Comparison of ENCODE assay signal across 21 cellular contexts in genomic region chr1:15022069-15022468, GRCh38.
A peak's percentile ranks its signal among the peaks of the same experiment; 100 is the strongest.
DNase-seq lines count a peak whose midpoint lies in the region; ATAC-seq and TF ChIP-seq lines count a peak whose summit lies in the region.
"Had no signal": no experiment of that assay in that cellular context is flagged by ENCODE, and none has a peak within 500 bp of the region (broad histone marks: within the 10 kb centered on the region; RNA-seq: fewer than 3 reads in every experiment).

No MANE protein-coding gene starts in this region.

- no CpG with 5 or more reads among the region's 10 CpGs for WGBS in trophoblast cell (ENCODE audit: extremely low coverage, insufficient coverage, insufficient read length)

- H2AK5ac ChIP-seq in trophoblast cell (ENCODE audit: low read length) = no peak overlapping the region

- no peaks in the 10 kb centered on the region for H3K36me3 Mint-ChIP-seq in immature natural killer cell
- H3K36me3 Mint-ChIP-seq: CD4-positive, CD25-positive, alpha-beta regulatory T cell had no signal

- intact Hi-C loops in colonic mucosa (cut with DNase I) = loop anchor here (10.0 kb wide), 1 partner anchor 907 kb away; no protein-coding TSS in a partner anchor

- H3K27ac Mint-ChIP-seq in immature natural killer cell = no peak overlapping the region
- H3K27ac Mint-ChIP-seq: CD4-positive, CD25-positive, alpha-beta regulatory T cell had no signal

- H3K4ac ChIP-seq in trophoblast cell (ENCODE audit: low read depth, low read length) = no peak overlapping the region

- H4K91ac ChIP-seq in trophoblast cell (ENCODE audit: low read depth, low read length) = peak overlapping the region; percentile 29

- no peak overlapping the region for H3K4me3 Mint-ChIP-seq in immature natural killer cell
- H3K4me3 Mint-ChIP-seq: CD4-positive, CD25-positive, alpha-beta regulatory T cell had no signal

- no peak overlapping the region for H3K23ac ChIP-seq in trophoblast cell (ENCODE audit: low read length)

- peak overlapping the region; percentile 56 for H3K18ac ChIP-seq in trophoblast cell (ENCODE audit: low read length)

- no peaks in the 10 kb centered on the region for H3K4me1 Mint-ChIP-seq in immature natural killer cell
- H3K4me1 Mint-ChIP-seq: CD4-positive, CD25-positive, alpha-beta regulatory T cell had no signal

- H3K9ac ChIP-seq in colonic mucosa (ENCODE audit: low read depth in 2 of 2, low read length in 2 of 2) (no peak overlapping the region), trophoblast cell (ENCODE audit: low read length) (no peak overlapping the region)
- H3K9ac ChIP-seq: GM23248 had no signal

- H3K36me3 ChIP-seq in HEK293 (ENCODE audit: control insufficient read depth in 2 of 2, insufficient read depth in 1 of 2, low read length in 2 of 2) (no peaks in the 10 kb centered on the region), colonic mucosa (no peaks in the 10 kb centered on the region), trophoblast cell (ENCODE audit: control insufficient read depth in 1 of 2, insufficient read depth in 2 of 2, low read length in 2 of 2) (peaks cover 2% of the 10 kb centered on the region in 2 experiments)
- H3K36me3 ChIP-seq in effector memory CD4-positive, alpha-beta T cell (ENCODE audit: control insufficient read depth, insufficient read depth, low read length) = no peaks in the 10 kb centered on the region
- H3K36me3 ChIP-seq: HAP-1 had no signal

- no peaks in the 10 kb centered on the region for H3K9me3 ChIP-seq in HEK293 (ENCODE audit: control insufficient read depth, insufficient read depth, low read depth, low read length)
- H3K9me3 ChIP-seq in colonic mucosa = no peaks in the 10 kb centered on the region
- no peaks in the 10 kb centered on the region for H3K9me3 ChIP-seq in trophoblast cell (ENCODE audit: insufficient read depth, low read depth, low read length)
- no peaks in the 10 kb centered on the region for H3K9me3 ChIP-seq in effector memory CD4-positive, alpha-beta T cell (ENCODE audit: control insufficient read depth, low read length)
- H3K9me3 ChIP-seq: HAP-1 had no signal

- no peak overlapping the region for H2AFZ ChIP-seq in trophoblast cell (ENCODE audit: insufficient read depth, low read length, poor library complexity)
- H2AFZ ChIP-seq: GM23248 had no signal

- peak; percentile 55 for DNase-seq in colonic mucosa
- no peak for DNase-seq in foreskin keratinocyte
- DNase-seq in trophoblast cell = no peak
- DNase-seq in effector memory CD4-positive, alpha-beta T cell = no peak
- no peak for DNase-seq in immature natural killer cell
- DNase-seq in activated naive CD4-positive, alpha-beta T cell (lab: John Stamatoyannopoulos, UW) = no peak
- DNase-seq: CD4-positive, CD25-positive, alpha-beta regulatory T cell; DMS79; GM23248; MM.1S; NCI-H1048; NCI-H1417 treated with DMSO at 0.1 percent for 48 hours; NCI-H1930; NCI-H510A; NCI-H748 treated with DMSO at 0.1 percent for 48 hours; NK-92 treated with Interleukin-12 subunit alpha and Interleukin-12 subunit beta, amount 100 ng/mL, for 24 hours; SIG-M5 had no signal

- TF ChIP-seq CTCF in HEK293 (tag by site-specific recombination; IDR thresholded peaks at IDR 0.05) = no peak
- no peak for TF ChIP-seq CTCF in colonic mucosa (IDR thresholded peaks at IDR 0.05)
- TF ChIP-seq CTCF in foreskin keratinocyte (conservative IDR thresholded peaks at IDR 0.05) = no peak

- no peak for ATAC-seq in foreskin keratinocyte

- peaks cover 11% of the 10 kb centered on the region for H3K79me1 ChIP-seq in trophoblast cell (ENCODE audit: low read length)

- H3K4me2 ChIP-seq in trophoblast cell (ENCODE audit: low read length) = no peak overlapping the region

- H2BK5ac ChIP-seq in trophoblast cell (ENCODE audit: low read depth, low read length, poor library complexity) = no peak overlapping the region

- H3K27ac ChIP-seq in HEK293 (ENCODE audit: extremely low read depth, low read depth, low read length) = no peak overlapping the region
- H3K27ac ChIP-seq in colonic mucosa = no peak overlapping the region
- peak overlapping the region; percentile 82 for H3K27ac ChIP-seq in foreskin keratinocyte
- H3K27ac ChIP-seq in trophoblast cell (ENCODE audit: low read depth, low read length) = no peak overlapping the region
- no peak overlapping the region for H3K27ac ChIP-seq in effector memory CD4-positive, alpha-beta T cell (ENCODE audit: insufficient read depth, low read length, poor library complexity, severe bottlenecking)
- H3K27ac ChIP-seq: GM23248, RWPE1 had no signal

- POLR2A ChIA-PET in HEK293 (lab: Yijun Ruan, JAX) = no interaction called here

- no peaks in the 10 kb centered on the region for H3K9me3 Mint-ChIP-seq in immature natural killer cell
- H3K9me3 Mint-ChIP-seq: CD4-positive, CD25-positive, alpha-beta regulatory T cell had no signal

- no peak overlapping the region for H2BK12ac ChIP-seq in trophoblast cell (ENCODE audit: low read length)

- no peak overlapping the region for H3K14ac ChIP-seq in trophoblast cell (ENCODE audit: low read length)

- H2BK120ac ChIP-seq in trophoblast cell (ENCODE audit: insufficient read depth, low read length, poor library complexity) = no peak overlapping the region

- no peak overlapping the region for H4K8ac ChIP-seq in trophoblast cell (ENCODE audit: low read depth, low read length)

- H4K12ac ChIP-seq in trophoblast cell (ENCODE audit: low read depth, low read length) = no peak overlapping the region

- H3K4me3 ChIP-seq in HEK293 (ENCODE audit: low read depth, low read length) (no peak overlapping the region), colonic mucosa (no peak overlapping the region), trophoblast cell (ENCODE audit: low read depth, low read length) (no peak overlapping the region)
- H3K4me3 ChIP-seq in effector memory CD4-positive, alpha-beta T cell (ENCODE audit: insufficient read depth, low read depth, low read length, poor library complexity, severe bottlenecking) = no peak overlapping the region
- H3K4me3 ChIP-seq: GM23248, HAP-1, K562 had no signal

- peaks cover 5% of the 10 kb centered on the region for H3K79me2 ChIP-seq in trophoblast cell (ENCODE audit: control insufficient read depth, insufficient read depth, low read length, poor library complexity)

- H3K27me3 Mint-ChIP-seq in immature natural killer cell (ENCODE audit: low read depth in 3 of 3) = peaks cover 0 to 4% (median 4%) of the 10 kb centered on the region in 3 donors
- H3K27me3 Mint-ChIP-seq: CD4-positive, CD25-positive, alpha-beta regulatory T cell had no signal

- no peaks in the 10 kb centered on the region for H3K27me3 ChIP-seq in colonic mucosa
- H3K27me3 ChIP-seq in foreskin keratinocyte = no peaks in the 10 kb centered on the region
- no peaks in the 10 kb centered on the region for H3K27me3 ChIP-seq in trophoblast cell (ENCODE audit: insufficient read depth, low read length)
- H3K27me3 ChIP-seq in effector memory CD4-positive, alpha-beta T cell (replicated peaks; ENCODE audit: control insufficient read depth, insufficient read depth, low read length, poor library complexity, severe bottlenecking) = no peaks in the 10 kb centered on the region

- no peaks in the 10 kb centered on the region for H3K4me1 ChIP-seq in HEK293 (ENCODE audit: control insufficient read depth, insufficient read depth, low read length)
- peaks cover 5% of the 10 kb centered on the region for H3K4me1 ChIP-seq in colonic mucosa
- H3K4me1 ChIP-seq in foreskin keratinocyte = peaks cover 6% of the 10 kb centered on the region
- peaks cover 23 to 35% of the 10 kb centered on the region in 2 experiments for H3K4me1 ChIP-seq in trophoblast cell (ENCODE audit: control insufficient read depth in 1 of 2, insufficient read depth in 2 of 2, low read length in 2 of 2)
- no peaks in the 10 kb centered on the region for H3K4me1 ChIP-seq in effector memory CD4-positive, alpha-beta T cell (ENCODE audit: control insufficient read depth, insufficient read depth, low read length, poor library complexity, severe bottlenecking)
- H3K4me1 ChIP-seq: HAP-1 had no signal

- CTCF ChIA-PET in HEK293 (lab: Yijun Ruan, JAX) = interaction anchor here (0.7 kb wide), 1 partner anchor 75 kb away, joined by 3 read pairs; no protein-coding TSS in a partner anchor

TF ChIP-seq in HEK293, 187 proteins besides CTCF, POLR2A, EP300 and RAD21:
- TF ChIP-seq ZNF266 (tag by site-specific recombination; IDR thresholded peaks at IDR 0.05; ENCODE audit: low read depth) (no peak), KLF1 (tag by site-specific recombination; IDR thresholded peaks at IDR 0.05) (peak; percentile 86)
